Comparison of ENCODE assay signal across 17 cellular contexts in genomic region chr4:75002381-75002780, GRCh38.
DNase-seq lines count a peak whose midpoint lies in the region; FAIRE-seq and TF ChIP-seq lines count a peak whose summit lies in the region.
"Had no signal": no experiment of that assay in that cellular context is flagged by ENCODE, and none has a peak within 500 bp of the region (broad histone marks: within the 10 kb centered on the region; RNA-seq: fewer than 3 reads in every experiment).

No MANE protein-coding gene starts in this region.

- peak overlapping the region; percentile 97 for H3K27ac Mint-ChIP-seq in glutamatergic neuron (ENCODE audit: unreplicated experiment)
- H3K27ac Mint-ChIP-seq in activated naive CD8-positive, alpha-beta T cell treated with anti-CD3 and anti-CD28 coated beads for 36 hours = no peak overlapping the region

- H3K27ac ChIP-seq in Karpas-422 (ENCODE audit: low read length) = peak overlapping the region; percentile 82
- H3K27ac ChIP-seq: C4-2B had no signal

- H3K9me3 ChIP-seq in Karpas-422 (ENCODE audit: low read length) = no peaks in the 10 kb centered on the region; the same call in 1 of the 2 replicates

- H3K4me2 ChIP-seq in Karpas-422 (ENCODE audit: low read depth, low read length, poor library complexity, severe bottlenecking) = peak overlapping the region; percentile 50

- H4K20me1 ChIP-seq in Karpas-422 (ENCODE audit: insufficient read depth, low read depth, low read length) = no peaks in the 10 kb centered on the region

- H3K27me3 ChIP-seq in Karpas-422 (ENCODE audit: low read length) = no peaks in the 10 kb centered on the region
- no peaks in the 10 kb centered on the region for H3K27me3 ChIP-seq in bronchial epithelial cell (ENCODE audit: control insufficient read depth, insufficient read depth, low read length)

- no peak for DNase-seq in Karpas-422
- DNase-seq in bronchial epithelial cell (ENCODE audit: low read depth) = peak; percentile 37
- DNase-seq in glutamatergic neuron = no peak
- peak; percentile 20 for DNase-seq in renal cortical epithelial cell (ENCODE audit: low read depth)
- no peak for DNase-seq in DMS79 treated with DMSO at 0.1 percent for 48 hours (lab: John Stamatoyannopoulos, UW)
- DNase-seq in HEK293T (ENCODE audit: extremely low spot score) = no peak
- DNase-seq in activated naive CD8-positive, alpha-beta T cell treated with anti-CD3 and anti-CD28 coated beads for 36 hours = no peak
- DNase-seq in RKO (ENCODE audit: low spot score) = no peak
- DNase-seq: KBM-7, NCI-H1105 treated with DMSO at 0.1 percent for 48 hours, NCI-H2029 treated with DMSO at 0.1 percent for 48 hours, NCI-H226, NCI-H524 treated with DMSO at 0.1 percent for 48 hours, OCI-M1, SHP77 had no signal

- POLR2A ChIA-PET in HEK293T (lab: Yijun Ruan, JAX) = no interaction called here

- peaks cover 17% of the 10 kb centered on the region for H3K9me3 Mint-ChIP-seq in glutamatergic neuron (ENCODE audit: unreplicated experiment)
- H3K9me3 Mint-ChIP-seq in activated naive CD8-positive, alpha-beta T cell treated with anti-CD3 and anti-CD28 coated beads for 36 hours = peaks cover 7% of the 10 kb centered on the region

- peaks cover 6% of the 10 kb centered on the region for H3K27me3 Mint-ChIP-seq in glutamatergic neuron (ENCODE audit: unreplicated experiment)
- no peaks in the 10 kb centered on the region for H3K27me3 Mint-ChIP-seq in activated naive CD8-positive, alpha-beta T cell treated with anti-CD3 and anti-CD28 coated beads for 36 hours

- H3K4me3 ChIP-seq in Karpas-422 (ENCODE audit: low read length) (no peak overlapping the region), bronchial epithelial cell (ENCODE audit: low read depth, low read length) (no peak overlapping the region)

- TF ChIP-seq CTCF in bronchial epithelial cell (IDR thresholded peaks at IDR 0.05; ENCODE audit: insufficient read depth, low read length, severe bottlenecking) (no peak), glutamatergic neuron (IDR thresholded peaks at IDR 0.05; ENCODE audit: partially characterized antibody, unreplicated experiment) (no peak)

- H3K9ac ChIP-seq in Karpas-422 (ENCODE audit: low read length) = peak overlapping the region; percentile 16; the same call in 1 of the 2 replicates

- H3K36me3 Mint-ChIP-seq in glutamatergic neuron (ENCODE audit: unreplicated experiment) = peaks cover 4% of the 10 kb centered on the region
- no peaks in the 10 kb centered on the region for H3K36me3 Mint-ChIP-seq in activated naive CD8-positive, alpha-beta T cell treated with anti-CD3 and anti-CD28 coated beads for 36 hours

- peak overlapping the region; percentile 72 for H3K4me3 Mint-ChIP-seq in glutamatergic neuron (ENCODE audit: unreplicated experiment)
- H3K4me3 Mint-ChIP-seq in activated naive CD8-positive, alpha-beta T cell treated with anti-CD3 and anti-CD28 coated beads for 36 hours = no peak overlapping the region

- H2AFZ ChIP-seq in Karpas-422 (ENCODE audit: low read length) = no peak overlapping the region

- peaks cover 53% of the 10 kb centered on the region for H3K4me1 Mint-ChIP-seq in glutamatergic neuron (ENCODE audit: low read depth, unreplicated experiment)
- H3K4me1 Mint-ChIP-seq in activated naive CD8-positive, alpha-beta T cell treated with anti-CD3 and anti-CD28 coated beads for 36 hours = no peaks in the 10 kb centered on the region

- H3K36me3 ChIP-seq in Karpas-422 (ENCODE audit: insufficient read depth, low read length) (0 out of 2 replicates have a peak, but pooled peaks cover 3% of the 10 kb centered on the region), bronchial epithelial cell (ENCODE audit: control insufficient read depth, insufficient read depth, low read length) (no peaks in the 10 kb centered on the region)

- H3K79me2 ChIP-seq in Karpas-422 (ENCODE audit: low read length) = peaks cover 64% of the 10 kb centered on the region

- H3K4me1 ChIP-seq in Karpas-422 (ENCODE audit: low read length) = peaks cover 77% of the 10 kb centered on the region

- H3K9me2 ChIP-seq in Karpas-422 (replicated peaks; ENCODE audit: insufficient read depth, low read length) = no peaks in the 10 kb centered on the region

- CTCF ChIA-PET in HEK293T (lab: Yijun Ruan, JAX) = no interaction called here

- peak; percentile 79 for FAIRE-seq in bronchial epithelial cell (lab: Jason Lieb, UNC)
- FAIRE-seq: A204.1 had no signal

TF ChIP-seq in HEK293T, 16 proteins besides CTCF, POLR2A, EP300 and RAD21:
- TF ChIP-seq HDGF (IDR thresholded peaks at IDR 0.05; ENCODE audit: borderline replicate concordance) (no peak), CTBP1 (IDR thresholded peaks at IDR 0.05; ENCODE audit: borderline replicate concordance) (no peak), SP1 (IDR thresholded peaks at IDR 0.05) (no peak), PKNOX1 (IDR thresholded peaks at IDR 0.05) (no peak), SUZ12 (IDR thresholded peaks at IDR 0.05) (no peak), FOXA1 (IDR thresholded peaks at IDR 0.05) (no peak), BHLHE40 (IDR thresholded peaks at IDR 0.05; ENCODE audit: borderline replicate concordance) (no peak)

Comparison
In these comparisons a context has a peak if more than half of its experiments do, and no peak if none do; other contexts are left out.
1. DNase-seq: peak in bronchial epithelial cell (single experiment) and renal cortical epithelial cell (single experiment); none in Karpas-422 (single experiment), glutamatergic neuron (single experiment), DMS79 treated with DMSO at 0.1 percent for 48 hours (single experiment), HEK293T (single experiment), activated naive CD8-positive, alpha-beta T cell treated with anti-CD3 and anti-CD28 coated beads for 36 hours (single experiment) and RKO (single experiment).